ENCODE assay signal across 11 cellular contexts in the genomic region with DNA sequence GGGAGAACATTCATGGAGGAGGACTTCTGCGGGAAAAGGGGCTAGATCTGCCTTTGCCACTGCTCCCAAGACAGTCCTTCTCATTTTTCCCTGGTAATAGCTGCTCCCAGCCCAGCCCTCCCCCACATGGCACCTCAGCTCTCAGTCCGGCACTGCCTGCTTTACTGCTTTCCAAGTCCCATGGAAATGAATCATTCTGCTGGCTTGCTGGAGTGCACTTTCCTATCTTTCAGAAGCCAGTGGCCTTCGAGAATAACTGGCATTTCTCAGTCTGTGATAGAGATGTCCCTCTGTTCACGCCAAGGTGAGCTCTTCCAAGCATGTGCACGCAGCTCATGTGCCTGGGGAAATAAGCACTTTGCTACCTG.
A peak's percentile ranks its signal among the peaks of the same experiment; 100 is the strongest.
DNase-seq lines count a peak whose midpoint lies in the region; ATAC-seq and TF ChIP-seq lines count a peak whose summit lies in the region.
"Had no signal": no experiment of that assay in that cellular context is flagged by ENCODE, and none has a peak within 500 bp of the region (broad histone marks: within the 10 kb centered on the region; RNA-seq: fewer than 3 reads in every experiment).

No MANE protein-coding gene starts in this region.

- H4K20me1 ChIP-seq in GM23248 (ENCODE audit: insufficient read depth) = no peaks in the 10 kb centered on the region

- no peaks in the 10 kb centered on the region for H3K9me2 ChIP-seq in GM23248 (ENCODE audit: insufficient read depth)

- DNase-seq in GM23248 = peak; percentile 91
- peak; percentile 51 for DNase-seq in amniotic stem cell (lab: John Stamatoyannopoulos, UW)
- DNase-seq in NK-92 treated with Interleukin-12 subunit alpha and Interleukin-12 subunit beta, amount 100 ng/mL, for 24 hours (lab: John Stamatoyannopoulos, UW) = no peak
- no peak for DNase-seq in prostate gland (ENCODE audit: low spot score)
- no peak for DNase-seq in iPS-NIHi11 (ENCODE audit: low spot score)
- DNase-seq: CD4-positive, alpha-beta T cell; NCI-H1436 treated with DMSO at 0.1 percent for 48 hours had no signal

- 2 to 5% methylated on average over 4 to 5 of the region's 5 CpGs for WGBS in GM23248 (ENCODE audit: low coverage in 1 of 2, low lambda C conversion rate in 2 of 2, missing lambda C conversion rate in 2 of 2), 2 experiments
- no CpG with 5 or more reads among the region's 5 CpGs for WGBS in gastroesophageal sphincter (ENCODE audit: low coverage in 1 of 2), 2 donors
- 40% methylated on average over 5 of the region's 5 CpGs for WGBS in prostate gland

- in situ Hi-C loops in GM23248 (cut with MboI) = no loop called here

- H3K4me3 ChIP-seq in GM23248 = peak overlapping the region; percentile 25
- H3K4me3 ChIP-seq in gastroesophageal sphincter = no peak overlapping the region
- peak overlapping the region in 1 of 3 donors; percentile 6 for H3K4me3 ChIP-seq in skeletal muscle tissue (ENCODE audit: low read length in 3 of 3)
- H3K4me3 ChIP-seq in prostate gland = no peak overlapping the region

- H3K27ac ChIP-seq in GM23248 = peak overlapping the region; percentile 57
- H3K27ac ChIP-seq in gastroesophageal sphincter = peak overlapping the region in 3 of 4 donors; percentile 13 to 53 (median 43)
- H3K27ac ChIP-seq in skeletal muscle tissue (ENCODE audit: low read depth, low read length) = peak overlapping the region; percentile 51
- H3K27ac ChIP-seq in prostate gland = no peak overlapping the region

- no peak for TF ChIP-seq CTCF in gastroesophageal sphincter (IDR thresholded peaks at IDR 0.05)
- no peak for TF ChIP-seq CTCF in prostate gland (IDR thresholded peaks at IDR 0.05)

- peak overlapping the region; percentile 69 for H3K4me2 ChIP-seq in GM23248 (ENCODE audit: unreplicated experiment)

- TF ChIP-seq POLR2A in gastroesophageal sphincter (IDR thresholded peaks at IDR 0.05) (no peak), prostate gland (IDR thresholded peaks at IDR 0.05) (no peak)

- intact Hi-C loops in prostate gland (cut with DNase I) = no loop called here

- TF ChIP-seq EP300 in gastroesophageal sphincter (IDR thresholded peaks at IDR 0.05) = no peak

- H3F3A ChIP-seq in GM23248 (ENCODE audit: insufficient read depth) = peaks cover 13% of the 10 kb centered on the region; the same call in 1 of the 2 replicates

- no peaks in the 10 kb centered on the region for H3K9me3 ChIP-seq in GM23248 (ENCODE audit: low read depth)
- no peaks in the 10 kb centered on the region for H3K9me3 ChIP-seq in gastroesophageal sphincter
- no peaks in the 10 kb centered on the region for H3K9me3 ChIP-seq in skeletal muscle tissue (ENCODE audit: control insufficient read depth in 3 of 3, low read length in 3 of 3)
- H3K9me3 ChIP-seq in prostate gland = no peaks in the 10 kb centered on the region

- peak; percentile 69 for ATAC-seq in gastroesophageal sphincter
- no peak for ATAC-seq in HG03565 (IDR thresholded peaks at IDR 0.05; ENCODE audit: unreplicated experiment)
- ATAC-seq: stimulated activated effector memory CD8-positive, alpha-beta T cell treated with anti-CD3 and anti-CD28 coated beads, Interleukin-12 subunit alpha, Interleukin-12 subunit beta, amount 100 ng/mL, for 72 hours had no signal

- H3K9ac ChIP-seq in GM23248 = peak overlapping the region; percentile 52
- H3K9ac ChIP-seq in skeletal muscle tissue (ENCODE audit: low read depth in 1 of 3, low read length in 3 of 3) = peak overlapping the region in 1 of 3 donors; percentile 28

- H3K27me3 ChIP-seq in GM23248 (replicated peaks; ENCODE audit: insufficient read depth) (no peaks in the 10 kb centered on the region; the same call in 1 of the 2 replicates), gastroesophageal sphincter (no peaks in the 10 kb centered on the region), skeletal muscle tissue (ENCODE audit: control insufficient read depth in 3 of 3, insufficient read depth in 3 of 3, low read length in 3 of 3) (no peaks in the 10 kb centered on the region), prostate gland (replicated peaks; ENCODE audit: insufficient read depth) (no peaks in the 10 kb centered on the region)

- H2AFZ ChIP-seq in GM23248 = peak overlapping the region; percentile 75

- H3K36me3 ChIP-seq in GM23248 (ENCODE audit: low read depth) = no peaks in the 10 kb centered on the region
- no peaks in the 10 kb centered on the region for H3K36me3 ChIP-seq in gastroesophageal sphincter
- no peaks in the 10 kb centered on the region for H3K36me3 ChIP-seq in skeletal muscle tissue (ENCODE audit: control insufficient read depth in 3 of 3, insufficient read depth in 3 of 3, low read length in 3 of 3)
- H3K36me3 ChIP-seq in prostate gland = no peaks in the 10 kb centered on the region

- peaks cover 13% of the 10 kb centered on the region for H3K4me1 ChIP-seq in GM23248 (ENCODE audit: insufficient read depth)
- peaks cover 0 to 18% (median 0%) of the 10 kb centered on the region in 3 donors for H3K4me1 ChIP-seq in gastroesophageal sphincter
- peaks cover 0 to 15% (median 11%) of the 10 kb centered on the region in 3 donors for H3K4me1 ChIP-seq in skeletal muscle tissue (ENCODE audit: control insufficient read depth in 3 of 3, insufficient read depth in 3 of 3, low read length in 3 of 3)
- H3K4me1 ChIP-seq in prostate gland (replicated peaks) = no peaks in the 10 kb centered on the region

- H3K79me2 ChIP-seq in GM23248 (ENCODE audit: insufficient read depth) = no peaks in the 10 kb centered on the region

Comparison
In these comparisons a context has a peak if more than half of its experiments do, and no peak if none do; other contexts are left out.
1. DNase-seq: peak in GM23248 (single experiment) and amniotic stem cell (single experiment); none in NK-92 treated with Interleukin-12 subunit alpha and Interleukin-12 subunit beta, amount 100 ng/mL, for 24 hours (single experiment), prostate gland (single experiment) and iPS-NIHi11 (single experiment).
2. H3K27ac ChIP-seq: peak in GM23248 (single experiment), gastroesophageal sphincter (3 of 4) and skeletal muscle tissue (single experiment); none in prostate gland (0 of 2).